In the genomic region with DNA sequence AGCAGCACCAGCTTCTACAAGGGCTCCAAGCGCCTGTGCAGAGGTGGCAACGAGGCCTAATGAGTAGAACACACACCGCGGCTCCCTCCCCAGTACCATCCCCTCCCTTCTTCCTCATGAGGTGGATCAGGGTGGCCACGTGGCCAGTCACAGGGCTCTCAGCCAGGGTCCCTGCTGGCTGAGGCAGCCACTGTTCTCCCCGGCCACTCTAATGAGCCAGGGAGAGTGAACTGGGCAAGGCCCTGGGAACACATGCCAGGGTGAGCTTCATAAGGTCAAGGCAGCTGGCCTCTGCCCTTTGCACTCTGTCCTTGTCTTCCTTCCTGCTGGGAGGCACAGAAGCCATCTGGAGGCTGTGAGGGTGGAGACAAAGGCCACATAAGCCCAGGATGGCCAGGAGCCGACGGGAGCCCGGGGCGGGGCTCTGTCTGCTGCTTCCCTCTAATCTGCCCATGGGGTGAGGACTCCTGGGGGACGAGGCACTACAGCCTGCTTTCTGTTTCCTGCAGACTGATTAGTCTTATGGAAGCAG, we compare ENCODE assay signal across 7 cellular contexts. TPM values are rescaled to one million over a fixed set of nuclear protein-coding genes. Genes with fewer than 3 reads are reported as not detected.
DNase-seq lines count a peak whose midpoint lies in the region; ATAC-seq and TF ChIP-seq lines count a peak whose summit lies in the region.
"Not testable (repeated sequence)": the region's sequence is repeated elsewhere in the genome, so short reads cannot be mapped to it uniquely, and the experiment has no call there.

No MANE protein-coding gene starts in this region.

- not testable (repeated sequence) for H3K27ac ChIP-seq in WERI-Rb-1; coronary artery; liver (ENCODE audit: low read depth in 1 of 2, low read length in 2 of 2)

- not testable (repeated sequence) for TF ChIP-seq CTCF in WERI-Rb-1 (IDR thresholded peaks at IDR 0.05; ENCODE audit: low read depth, low read length); coronary artery (IDR thresholded peaks at IDR 0.05); glutamatergic neuron (IDR thresholded peaks at IDR 0.05; ENCODE audit: partially characterized antibody, unreplicated experiment); liver (IDR thresholded peaks at IDR 0.05; ENCODE audit: low read depth, low read length, missing input control); mucosa of descending colon (IDR thresholded peaks at IDR 0.05)

- intact Hi-C loops in left colon (cut with DNase I, micrococcal nuclease); mucosa of descending colon (cut with DNase I, micrococcal nuclease); sciatic nerve (cut with DNase I): not testable (repeated sequence)

- H3K9ac ChIP-seq in liver (ENCODE audit: low read depth in 1 of 2, low read length in 2 of 2) = not testable (repeated sequence)

- not testable (repeated sequence) for H3K27me3 ChIP-seq in WERI-Rb-1 (ENCODE audit: insufficient read depth, low read depth, severe bottlenecking); liver (ENCODE audit: control insufficient read depth in 4 of 4, insufficient read depth in 4 of 4, low read length in 3 of 4)

- not testable (repeated sequence) for H3K27me3 Mint-ChIP-seq in glutamatergic neuron (ENCODE audit: unreplicated experiment)

- H3K27ac Mint-ChIP-seq in glutamatergic neuron (ENCODE audit: unreplicated experiment) = peak overlapping the region; percentile 72

- H3K4me3 ChIP-seq in WERI-Rb-1 (ENCODE audit: low read depth, low read length); coronary artery; liver (ENCODE audit: low read depth in 1 of 3, low read length in 3 of 3); mucosa of descending colon: not testable (repeated sequence)

- not testable (repeated sequence) for H3K9me3 ChIP-seq in WERI-Rb-1 (ENCODE audit: severe bottlenecking); liver (ENCODE audit: control insufficient read depth in 4 of 4, low read length in 3 of 4); mucosa of descending colon

- H3K9me3 Mint-ChIP-seq in glutamatergic neuron (ENCODE audit: unreplicated experiment) = not testable (repeated sequence)

- 20% methylated on average over 10 of the region's 11 CpGs for WGBS in liver

- H3K4me3 Mint-ChIP-seq in glutamatergic neuron (ENCODE audit: unreplicated experiment) = not testable (repeated sequence)

- not testable (repeated sequence) for H3K4me1 ChIP-seq in liver (ENCODE audit: control insufficient read depth in 4 of 4, insufficient read depth in 4 of 4, low read length in 3 of 4); mucosa of descending colon (ENCODE audit: low read depth)

- not testable (repeated sequence) for H3K36me3 ChIP-seq in WERI-Rb-1; liver (ENCODE audit: control insufficient read depth in 4 of 4, insufficient read depth in 3 of 4, low read depth in 1 of 4, low read length in 3 of 4); mucosa of descending colon (ENCODE audit: low read depth)

- peak; percentile 33 for DNase-seq in WERI-Rb-1
- DNase-seq in coronary artery (ENCODE audit: low spot score) = peak; percentile 21
- DNase-seq in glutamatergic neuron = peak; percentile 15
- DNase-seq in left colon; mucosa of descending colon; sciatic nerve (ENCODE audit: low spot score): not testable (repeated sequence)

- H3K36me3 Mint-ChIP-seq in glutamatergic neuron (ENCODE audit: unreplicated experiment) = not testable (repeated sequence)

- not testable (repeated sequence) for H3K4me1 Mint-ChIP-seq in glutamatergic neuron (ENCODE audit: low read depth, unreplicated experiment)

- TF ChIP-seq RAD21 in liver (IDR thresholded peaks at IDR 0.05) = not testable (repeated sequence)

- ATAC-seq in left colon (peak; percentile 57), mucosa of descending colon (peak; percentile 67), sciatic nerve (peak; percentile 33)

TF ChIP-seq in liver, 16 proteins besides CTCF, POLR2A, EP300 and RAD21:
- TF ChIP-seq RXRA (IDR thresholded peaks at IDR 0.05) (peak in 1 of 2 donors; percentile 54), HNF4A (conservative IDR thresholded peaks at IDR 0.05) (peak in 1 of 2 donors; percentile 54), NR2F2 (IDR thresholded peaks at IDR 0.05) (peak; percentile 48)

RNA-seq across cellular contexts. Expression of gene TMEM191C, which starts 22.0 kb away (rescaled TPM):
- 11.5 TPM for total RNA-seq in glutamatergic neuron (ENCODE audit: unreplicated experiment)
- total RNA-seq in left colon = 1 to 10 TPM; 3.3 to 4.0 TPM
- 1 to 10 TPM in 1 of 2 donors, under 1 TPM in 1; 0.25 to 1.8 TPM for total RNA-seq in liver
- polyA plus RNA-seq in liver = under 1 TPM in 1 of 2 donors, not detected in 1; 0.42 TPM
- total RNA-seq in mucosa of descending colon = 1 to 10 TPM; 1.3 to 2.9 (median 2.1) TPM
- total RNA-seq in sciatic nerve = 1.4 TPM
